ENCODE assay signal across 8 cellular contexts in genomic region chr13:49606747-49607648, GRCh38. TPM values are rescaled to one million over a fixed set of nuclear protein-coding genes. Genes with fewer than 3 reads are reported as not detected.
DNase-seq lines count a peak whose midpoint lies in the region; ATAC-seq and FAIRE-seq lines count a peak whose summit lies in the region.

No MANE protein-coding gene starts in this region.

- H3K27me3 Mint-ChIP-seq in central memory CD8-positive, alpha-beta T cell, result no peaks in the 10 kb centered on the region

- DNase-seq in Ammon's horn (ENCODE audit: low spot score), result peak; percentile 97
- peak; percentile 52 for DNase-seq in GM19239 (ENCODE audit: insufficient read length, low spot score)
- DNase-seq in NCI-H460 (ENCODE audit: extremely low read depth, low read depth), result peak; percentile 83
- peak; percentile 58 to 62 for DNase-seq in central memory CD8-positive, alpha-beta T cell (ENCODE audit: low spot score in 2 of 2)
- DNase-seq in left colon, result peak; percentile 80 to 88
- DNase-seq in stimulated activated CD4-positive, alpha-beta T cell treated with anti-CD3 and anti-CD28 coated beads, Interleukin-1b, Interleukin-23, amount 100 ng/mL, for 1 hour (ENCODE audit: low read depth in 2 of 2), result peak; percentile 49 to 53

- FAIRE-seq in GM19239 (lab: Jason Lieb, UNC), result peak; percentile 99

- intact Hi-C loops in left colon (cut with DNase I, micrococcal nuclease), result loop anchor here (5.0 to 10.0 kb wide), 2 partner anchors 302 to 305 kb away; no protein-coding TSS in a partner anchor

- ATAC-seq in HG03439 (IDR thresholded peaks at IDR 0.05; ENCODE audit: unreplicated experiment) (peak; percentile 90), left colon (peak; percentile 99)
- ATAC-seq in activated CD4-positive, CD25-positive, alpha-beta regulatory T cell treated with anti-CD3 and anti-CD28 coated beads, Interleukin-2, amount 50 U/mL, for 24 hours, result peak; percentile 96 to 98
- peak; percentile 99 for ATAC-seq in central memory CD8-positive, alpha-beta T cell (replicated peaks; ENCODE audit: extremely low read depth, poor library complexity, severe bottlenecking)

- H3K4me1 Mint-ChIP-seq in central memory CD8-positive, alpha-beta T cell, result peaks cover 5% of the 10 kb centered on the region

- no peaks in the 10 kb centered on the region for H3K36me3 Mint-ChIP-seq in central memory CD8-positive, alpha-beta T cell (ENCODE audit: insufficient read depth)

- H3K27ac Mint-ChIP-seq in central memory CD8-positive, alpha-beta T cell (ENCODE audit: low read depth), result peak overlapping the region; percentile 51

- peak overlapping the region; percentile 80 for H3K4me3 Mint-ChIP-seq in central memory CD8-positive, alpha-beta T cell

- H3K9me3 Mint-ChIP-seq in central memory CD8-positive, alpha-beta T cell, result no peaks in the 10 kb centered on the region

RNA-seq across cellular contexts. Expression of gene ARL11, which starts 21.3 kb away (rescaled TPM):
- not detected in 2 replicates for total RNA-seq in NCI-H460 (2014; rRNA removed; shearing (Covaris generic))
- polyA plus RNA-seq in NCI-H460 (2014; cell fraction: nucleus; rRNA removed), result not detected in 2 replicates
- total RNA-seq in left colon, result 1 to 10 TPM; 1.7 TPM

RNA-seq across cellular contexts. Expression of gene RCBTB1, which starts 21.6 kb away (rescaled TPM):
- total RNA-seq in NCI-H460 (2014; rRNA removed; shearing (Covaris generic)), result 11.7 and 11.9 TPM in 2 replicates
- polyA plus RNA-seq in NCI-H460 (2014; cell fraction: nucleus; rRNA removed), result 12.5 and 23.5 TPM in 2 replicates
- total RNA-seq in left colon, result 1 to 10 TPM; 7.1 to 8.8 TPM

Comparison
In these comparisons a context has a peak if more than half of its experiments do, and no peak if none do; other contexts are left out.
1. Peak in every context shown above with its lines: DNase-seq and ATAC-seq.